In genomic region chr16:2874584-2875362, GRCh38 we compare ENCODE assay signal across 1 cellular context.
TF ChIP-seq lines count a peak whose summit lies in the region.

No MANE protein-coding gene starts in this region.

TF ChIP-seq in HepG2, 621 proteins besides CTCF, POLR2A, EP300 and RAD21 (continued from another document and continues in another):
- TF ChIP-seq DZIP1 (CRISPR knock-in tag; IDR thresholded peaks at IDR 0.05) = no peak
- TF ChIP-seq, protein P1, sequence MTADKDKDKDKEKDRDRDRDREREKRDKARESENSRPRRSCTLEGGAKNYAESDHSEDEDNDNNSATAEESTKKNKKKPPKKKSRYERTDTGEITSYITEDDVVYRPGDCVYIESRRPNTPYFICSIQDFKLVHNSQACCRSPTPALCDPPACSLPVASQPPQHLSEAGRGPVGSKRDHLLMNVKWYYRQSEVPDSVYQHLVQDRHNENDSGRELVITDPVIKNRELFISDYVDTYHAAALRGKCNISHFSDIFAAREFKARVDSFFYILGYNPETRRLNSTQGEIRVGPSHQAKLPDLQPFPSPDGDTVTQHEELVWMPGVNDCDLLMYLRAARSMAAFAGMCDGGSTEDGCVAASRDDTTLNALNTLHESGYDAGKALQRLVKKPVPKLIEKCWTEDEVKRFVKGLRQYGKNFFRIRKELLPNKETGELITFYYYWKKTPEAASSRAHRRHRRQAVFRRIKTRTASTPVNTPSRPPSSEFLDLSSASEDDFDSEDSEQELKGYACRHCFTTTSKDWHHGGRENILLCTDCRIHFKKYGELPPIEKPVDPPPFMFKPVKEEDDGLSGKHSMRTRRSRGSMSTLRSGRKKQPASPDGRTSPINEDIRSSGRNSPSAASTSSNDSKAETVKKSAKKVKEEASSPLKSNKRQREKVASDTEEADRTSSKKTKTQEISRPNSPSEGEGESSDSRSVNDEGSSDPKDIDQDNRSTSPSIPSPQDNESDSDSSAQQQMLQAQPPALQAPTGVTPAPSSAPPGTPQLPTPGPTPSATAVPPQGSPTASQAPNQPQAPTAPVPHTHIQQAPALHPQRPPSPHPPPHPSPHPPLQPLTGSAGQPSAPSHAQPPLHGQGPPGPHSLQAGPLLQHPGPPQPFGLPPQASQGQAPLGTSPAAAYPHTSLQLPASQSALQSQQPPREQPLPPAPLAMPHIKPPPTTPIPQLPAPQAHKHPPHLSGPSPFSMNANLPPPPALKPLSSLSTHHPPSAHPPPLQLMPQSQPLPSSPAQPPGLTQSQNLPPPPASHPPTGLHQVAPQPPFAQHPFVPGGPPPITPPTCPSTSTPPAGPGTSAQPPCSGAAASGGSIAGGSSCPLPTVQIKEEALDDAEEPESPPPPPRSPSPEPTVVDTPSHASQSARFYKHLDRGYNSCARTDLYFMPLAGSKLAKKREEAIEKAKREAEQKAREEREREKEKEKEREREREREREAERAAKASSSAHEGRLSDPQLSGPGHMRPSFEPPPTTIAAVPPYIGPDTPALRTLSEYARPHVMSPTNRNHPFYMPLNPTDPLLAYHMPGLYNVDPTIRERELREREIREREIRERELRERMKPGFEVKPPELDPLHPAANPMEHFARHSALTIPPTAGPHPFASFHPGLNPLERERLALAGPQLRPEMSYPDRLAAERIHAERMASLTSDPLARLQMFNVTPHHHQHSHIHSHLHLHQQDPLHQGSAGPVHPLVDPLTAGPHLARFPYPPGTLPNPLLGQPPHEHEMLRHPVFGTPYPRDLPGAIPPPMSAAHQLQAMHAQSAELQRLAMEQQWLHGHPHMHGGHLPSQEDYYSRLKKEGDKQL (CRISPR knock-in tag; IDR thresholded peaks at IDR 0.05; ENCODE audit: low read depth) = no peak
- no peak for TF ChIP-seq ZNF672 (CRISPR knock-in tag; IDR thresholded peaks at IDR 0.05)
- TF ChIP-seq ARID4A (CRISPR knock-in tag; IDR thresholded peaks at IDR 0.05; ENCODE audit: borderline replicate concordance) = peak; percentile 63; the same call in 1 of the 2 replicates
- TF ChIP-seq ATF1 (CRISPR knock-in tag; IDR thresholded peaks at IDR 0.05) = no peak
- TF ChIP-seq, protein P2, sequence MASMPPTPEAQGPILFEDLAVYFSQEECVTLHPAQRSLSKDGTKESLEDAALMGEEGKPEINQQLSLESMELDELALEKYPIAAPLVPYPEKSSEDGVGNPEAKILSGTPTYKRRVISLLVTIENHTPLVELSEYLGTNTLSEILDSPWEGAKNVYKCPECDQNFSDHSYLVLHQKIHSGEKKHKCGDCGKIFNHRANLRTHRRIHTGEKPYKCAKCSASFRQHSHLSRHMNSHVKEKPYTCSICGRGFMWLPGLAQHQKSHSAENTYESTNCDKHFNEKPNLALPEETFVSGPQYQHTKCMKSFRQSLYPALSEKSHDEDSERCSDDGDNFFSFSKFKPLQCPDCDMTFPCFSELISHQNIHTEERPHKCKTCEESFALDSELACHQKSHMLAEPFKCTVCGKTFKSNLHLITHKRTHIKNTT (CRISPR knock-in tag; IDR thresholded peaks at IDR 0.05) = no peak
- no peak for TF ChIP-seq ZNF589 (CRISPR knock-in tag; conservative IDR thresholded peaks at IDR 0.05)
- no peak for TF ChIP-seq SMYD3 (CRISPR knock-in tag; IDR thresholded peaks at IDR 0.05)
- 0 out of 2 replicates have a peak, but pooled peaks have one; percentile 37 for TF ChIP-seq ARNTL (CRISPR knock-in tag; IDR thresholded peaks at IDR 0.05)
- TF ChIP-seq ZBTB7A (CRISPR knock-in tag; IDR thresholded peaks at IDR 0.05) = no peak
- TF ChIP-seq NR1H2 (CRISPR knock-in tag; IDR thresholded peaks at IDR 0.05; ENCODE audit: borderline replicate concordance, low read depth) = no peak
- TF ChIP-seq, protein P3, sequence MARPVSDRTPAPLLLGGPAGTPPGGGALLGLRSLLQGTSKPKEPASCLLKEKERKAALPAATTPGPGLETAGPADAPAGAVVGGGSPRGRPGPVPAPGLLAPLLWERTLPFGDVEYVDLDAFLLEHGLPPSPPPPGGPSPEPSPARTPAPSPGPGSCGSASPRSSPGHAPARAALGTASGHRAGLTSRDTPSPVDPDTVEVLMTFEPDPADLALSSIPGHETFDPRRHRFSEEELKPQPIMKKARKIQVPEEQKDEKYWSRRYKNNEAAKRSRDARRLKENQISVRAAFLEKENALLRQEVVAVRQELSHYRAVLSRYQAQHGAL (CRISPR knock-in tag; IDR thresholded peaks at IDR 0.05; ENCODE audit: not compliant biosample characterization) = no peak
- TF ChIP-seq SKIL (CRISPR knock-in tag; IDR thresholded peaks at IDR 0.05; ENCODE audit: borderline replicate concordance) = no peak
- TF ChIP-seq, protein P4, sequence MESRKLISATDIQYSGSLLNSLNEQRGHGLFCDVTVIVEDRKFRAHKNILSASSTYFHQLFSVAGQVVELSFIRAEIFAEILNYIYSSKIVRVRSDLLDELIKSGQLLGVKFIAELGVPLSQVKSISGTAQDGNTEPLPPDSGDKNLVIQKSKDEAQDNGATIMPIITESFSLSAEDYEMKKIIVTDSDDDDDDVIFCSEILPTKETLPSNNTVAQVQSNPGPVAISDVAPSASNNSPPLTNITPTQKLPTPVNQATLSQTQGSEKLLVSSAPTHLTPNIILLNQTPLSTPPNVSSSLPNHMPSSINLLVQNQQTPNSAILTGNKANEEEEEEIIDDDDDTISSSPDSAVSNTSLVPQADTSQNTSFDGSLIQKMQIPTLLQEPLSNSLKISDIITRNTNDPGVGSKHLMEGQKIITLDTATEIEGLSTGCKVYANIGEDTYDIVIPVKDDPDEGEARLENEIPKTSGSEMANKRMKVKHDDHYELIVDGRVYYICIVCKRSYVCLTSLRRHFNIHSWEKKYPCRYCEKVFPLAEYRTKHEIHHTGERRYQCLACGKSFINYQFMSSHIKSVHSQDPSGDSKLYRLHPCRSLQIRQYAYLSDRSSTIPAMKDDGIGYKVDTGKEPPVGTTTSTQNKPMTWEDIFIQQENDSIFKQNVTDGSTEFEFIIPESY (CRISPR knock-in tag; IDR thresholded peaks at IDR 0.05) = peak; percentile 38; the same call in 1 of the 2 replicates
- no peak for TF ChIP-seq RORA (CRISPR knock-in tag; IDR thresholded peaks at IDR 0.05)
- TF ChIP-seq, protein P5, sequence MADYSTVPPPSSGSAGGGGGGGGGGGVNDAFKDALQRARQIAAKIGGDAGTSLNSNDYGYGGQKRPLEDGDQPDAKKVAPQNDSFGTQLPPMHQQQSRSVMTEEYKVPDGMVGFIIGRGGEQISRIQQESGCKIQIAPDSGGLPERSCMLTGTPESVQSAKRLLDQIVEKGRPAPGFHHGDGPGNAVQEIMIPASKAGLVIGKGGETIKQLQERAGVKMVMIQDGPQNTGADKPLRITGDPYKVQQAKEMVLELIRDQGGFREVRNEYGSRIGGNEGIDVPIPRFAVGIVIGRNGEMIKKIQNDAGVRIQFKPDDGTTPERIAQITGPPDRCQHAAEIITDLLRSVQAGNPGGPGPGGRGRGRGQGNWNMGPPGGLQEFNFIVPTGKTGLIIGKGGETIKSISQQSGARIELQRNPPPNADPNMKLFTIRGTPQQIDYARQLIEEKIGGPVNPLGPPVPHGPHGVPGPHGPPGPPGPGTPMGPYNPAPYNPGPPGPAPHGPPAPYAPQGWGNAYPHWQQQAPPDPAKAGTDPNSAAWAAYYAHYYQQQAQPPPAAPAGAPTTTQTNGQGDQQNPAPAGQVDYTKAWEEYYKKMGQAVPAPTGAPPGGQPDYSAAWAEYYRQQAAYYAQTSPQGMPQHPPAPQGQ (CRISPR knock-in tag; IDR thresholded peaks at IDR 0.05; ENCODE audit: borderline replicate concordance) = no peak
- no peak; the same call in 1 of the 2 replicates for TF ChIP-seq MYC (CRISPR knock-in tag; IDR thresholded peaks at IDR 0.05; ENCODE audit: borderline replicate concordance)
- TF ChIP-seq ELK4 (CRISPR knock-in tag; IDR thresholded peaks at IDR 0.05; ENCODE audit: borderline replicate concordance) = no peak
- TF ChIP-seq STAG1 (CRISPR knock-in tag; IDR thresholded peaks at IDR 0.05) = peak; percentile 80
- TF ChIP-seq FOXO1 (CRISPR knock-in tag; IDR thresholded peaks at IDR 0.05) = no peak
- TF ChIP-seq SSRP1 (CRISPR knock-in tag; IDR thresholded peaks at IDR 0.05) = no peak
- TF ChIP-seq, protein P6, sequence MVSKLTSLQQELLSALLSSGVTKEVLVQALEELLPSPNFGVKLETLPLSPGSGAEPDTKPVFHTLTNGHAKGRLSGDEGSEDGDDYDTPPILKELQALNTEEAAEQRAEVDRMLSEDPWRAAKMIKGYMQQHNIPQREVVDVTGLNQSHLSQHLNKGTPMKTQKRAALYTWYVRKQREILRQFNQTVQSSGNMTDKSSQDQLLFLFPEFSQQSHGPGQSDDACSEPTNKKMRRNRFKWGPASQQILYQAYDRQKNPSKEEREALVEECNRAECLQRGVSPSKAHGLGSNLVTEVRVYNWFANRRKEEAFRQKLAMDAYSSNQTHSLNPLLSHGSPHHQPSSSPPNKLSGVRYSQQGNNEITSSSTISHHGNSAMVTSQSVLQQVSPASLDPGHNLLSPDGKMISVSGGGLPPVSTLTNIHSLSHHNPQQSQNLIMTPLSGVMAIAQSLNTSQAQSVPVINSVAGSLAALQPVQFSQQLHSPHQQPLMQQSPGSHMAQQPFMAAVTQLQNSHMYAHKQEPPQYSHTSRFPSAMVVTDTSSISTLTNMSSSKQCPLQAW (CRISPR knock-in tag; IDR thresholded peaks at IDR 0.05) = peak; percentile 57; the same call in 1 of the 2 replicates
- TF ChIP-seq, protein P7, sequence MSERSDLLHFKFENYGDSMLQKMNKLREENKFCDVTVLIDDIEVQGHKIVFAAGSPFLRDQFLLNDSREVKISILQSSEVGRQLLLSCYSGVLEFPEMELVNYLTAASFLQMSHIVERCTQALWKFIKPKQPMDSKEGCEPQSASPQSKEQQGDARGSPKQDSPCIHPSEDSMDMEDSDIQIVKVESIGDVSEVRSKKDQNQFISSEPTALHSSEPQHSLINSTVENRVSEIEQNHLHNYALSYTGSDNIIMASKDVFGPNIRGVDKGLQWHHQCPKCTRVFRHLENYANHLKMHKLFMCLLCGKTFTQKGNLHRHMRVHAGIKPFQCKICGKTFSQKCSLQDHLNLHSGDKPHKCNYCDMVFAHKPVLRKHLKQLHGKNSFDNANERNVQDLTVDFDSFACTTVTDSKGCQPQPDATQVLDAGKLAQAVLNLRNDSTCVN (CRISPR knock-in tag; IDR thresholded peaks at IDR 0.05; ENCODE audit: borderline replicate concordance) = no peak
- peak; percentile 65 for TF ChIP-seq TEAD3 (CRISPR knock-in tag; optimal IDR thresholded peaks at IDR 0.05; ENCODE audit: borderline replicate concordance)
- TF ChIP-seq EZH2 (conservative IDR thresholded peaks at IDR 0.05; ENCODE audit: low read depth, low read length) = no peak
- no peak for TF ChIP-seq ZNF101 (CRISPR knock-in tag; IDR thresholded peaks at IDR 0.05; ENCODE audit: borderline replicate concordance, low read depth)
